Comparison of ENCODE assay signal across 8 cellular contexts in genomic region chr3:12194209-12194608, GRCh38. TPM values are rescaled to one million over a fixed set of nuclear protein-coding genes. Genes with fewer than 3 reads are reported as not detected.
A peak's percentile ranks its signal among the peaks of the same experiment; 100 is the strongest.
DNase-seq lines count a peak whose midpoint lies in the region; ATAC-seq and TF ChIP-seq lines count a peak whose summit lies in the region.

No MANE protein-coding gene starts in this region.

- H3K9me3 ChIP-seq in esophagus muscularis mucosa = no peaks in the 10 kb centered on the region

- peaks cover 61% of the 10 kb centered on the region for H3K4me1 Mint-ChIP-seq in stimulated activated effector memory CD8-positive, alpha-beta T cell treated with anti-CD3 and anti-CD28 coated beads, Interleukin-12 subunit alpha, Interleukin-12 subunit beta, amount 100 ng/mL, for 72 hours

- TF ChIP-seq EP300 in esophagus muscularis mucosa (IDR thresholded peaks at IDR 0.05) = no peak

- H3K4me3 ChIP-seq in GM06990 (replicated peaks; ENCODE audit: low read depth, low read length) (no peak overlapping the region), esophagus muscularis mucosa (no peak overlapping the region)

- 27% methylated on average over 3 of the region's 3 CpGs for WGBS in esophagus muscularis mucosa

- peak overlapping the region; percentile 92 for H3K27ac Mint-ChIP-seq in stimulated activated effector memory CD8-positive, alpha-beta T cell treated with anti-CD3 and anti-CD28 coated beads, Interleukin-12 subunit alpha, Interleukin-12 subunit beta, amount 100 ng/mL, for 72 hours

- no peak for TF ChIP-seq CTCF in GM06990 (IDR thresholded peaks at IDR 0.05; ENCODE audit: insufficient read depth, low read length, poor library complexity, severe bottlenecking)
- TF ChIP-seq CTCF in esophagus muscularis mucosa (IDR thresholded peaks at IDR 0.05) = no peak

- H3K36me3 ChIP-seq in GM06990 (ENCODE audit: control insufficient read depth, insufficient read depth, low read length) (no peaks in the 10 kb centered on the region), esophagus muscularis mucosa (no peaks in the 10 kb centered on the region)

- H3K27me3 ChIP-seq in GM06990 (replicated peaks; ENCODE audit: control insufficient read depth, insufficient read depth, low read length) (no peaks in the 10 kb centered on the region), esophagus muscularis mucosa (no peaks in the 10 kb centered on the region)

- peak overlapping the region in 3 of 4 donors; percentile 5 to 45 (median 18) for H3K27ac ChIP-seq in esophagus muscularis mucosa (replicated peaks in 1 of 4)

- intact Hi-C loops in esophagus muscularis mucosa (cut with DNase I) = no loop called here

- H3K9me3 Mint-ChIP-seq in stimulated activated effector memory CD8-positive, alpha-beta T cell treated with anti-CD3 and anti-CD28 coated beads, Interleukin-12 subunit alpha, Interleukin-12 subunit beta, amount 100 ng/mL, for 72 hours = no peaks in the 10 kb centered on the region

- peaks cover 9% of the 10 kb centered on the region for H3K36me3 Mint-ChIP-seq in stimulated activated effector memory CD8-positive, alpha-beta T cell treated with anti-CD3 and anti-CD28 coated beads, Interleukin-12 subunit alpha, Interleukin-12 subunit beta, amount 100 ng/mL, for 72 hours

- ATAC-seq in stimulated activated effector memory CD8-positive, alpha-beta T cell treated with anti-CD3 and anti-CD28 coated beads, Interleukin-12 subunit alpha, Interleukin-12 subunit beta, amount 100 ng/mL, for 72 hours = peak; percentile 55
- ATAC-seq in HG02884 (IDR thresholded peaks at IDR 0.05; ENCODE audit: unreplicated experiment) = no peak

- H3K4me3 Mint-ChIP-seq in stimulated activated effector memory CD8-positive, alpha-beta T cell treated with anti-CD3 and anti-CD28 coated beads, Interleukin-12 subunit alpha, Interleukin-12 subunit beta, amount 100 ng/mL, for 72 hours = peak overlapping the region; percentile 43

- peaks cover 9 to 27% (median 19%) of the 10 kb centered on the region in 4 donors for H3K4me1 ChIP-seq in esophagus muscularis mucosa

- TF ChIP-seq POLR2A in esophagus muscularis mucosa (IDR thresholded peaks at IDR 0.05; ENCODE audit: low read depth) = no peak

- DNase-seq in GM06990 (ENCODE audit: extremely low read depth, insufficient read length) (peak; percentile 51), HCEC 1CT (peak; percentile 94), RKO (ENCODE audit: low spot score) (peak; percentile 65), esophagus muscularis mucosa (ENCODE audit: extremely low spot score) (no peak), HuH-7 (ENCODE audit: low spot score) (no peak), NCI-H524 treated with DMSO at 0.1 percent for 48 hours (lab: John Stamatoyannopoulos, UW) (no peak)
- DNase-seq in stimulated activated effector memory CD8-positive, alpha-beta T cell treated with anti-CD3 and anti-CD28 coated beads, Interleukin-12 subunit alpha, Interleukin-12 subunit beta, amount 100 ng/mL, for 72 hours (ENCODE audit: low spot score in 2 of 2) = no peak

RNA-seq across cellular contexts. Expression of gene TIMP4, which starts 35.5 kb away (rescaled TPM):
- 10 to 100 TPM; 24.1 to 48.0 (median 30.5) TPM for total RNA-seq in esophagus muscularis mucosa

Comparison
In these comparisons a context has a peak if more than half of its experiments do, and no peak if none do; other contexts are left out.
1. DNase-seq: peak in GM06990 (single experiment), HCEC 1CT (single experiment) and RKO (single experiment); none in esophagus muscularis mucosa (single experiment), stimulated activated effector memory CD8-positive, alpha-beta T cell treated with anti-CD3 and anti-CD28 coated beads, Interleukin-12 subunit alpha, Interleukin-12 subunit beta, amount 100 ng/mL, for 72 hours (0 of 2), HuH-7 (single experiment) and NCI-H524 treated with DMSO at 0.1 percent for 48 hours (single experiment).